ENCODE assay signal across 8 cellular contexts in the genomic region with DNA sequence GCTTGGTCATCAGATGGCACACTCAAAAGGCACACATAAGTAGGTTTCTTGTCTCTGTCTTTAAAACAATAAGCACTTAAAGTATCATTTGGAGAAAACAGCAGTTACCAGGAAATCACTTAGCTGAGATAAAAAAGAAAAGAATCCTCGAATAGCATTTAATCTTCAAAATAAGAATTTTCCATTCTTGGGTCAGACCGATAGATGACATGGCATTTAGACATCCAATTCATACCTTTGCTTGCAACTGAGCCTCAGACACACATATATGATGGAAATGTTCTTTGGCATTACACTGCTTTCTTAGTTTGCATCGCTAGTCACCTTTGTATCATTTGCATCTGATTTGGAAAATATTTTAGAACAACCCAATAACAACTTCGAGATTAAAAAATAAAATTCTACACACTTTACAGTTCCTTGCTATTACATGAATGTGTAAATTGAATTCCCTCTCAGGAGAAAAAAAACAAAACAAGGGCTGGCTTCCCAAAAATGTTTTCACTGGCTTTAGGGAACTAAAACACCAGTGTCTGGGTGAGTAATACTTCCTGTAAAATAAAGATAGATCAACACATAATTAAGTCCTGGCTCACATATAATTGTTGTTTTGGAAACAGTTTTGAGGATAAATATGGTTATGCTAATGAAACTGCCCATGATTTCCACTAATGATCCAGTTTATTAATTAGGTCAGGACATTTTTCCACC. TPM values are rescaled to one million over a fixed set of nuclear protein-coding genes. Genes with fewer than 3 reads are reported as not detected.
A peak's percentile ranks its signal among the peaks of the same experiment; 100 is the strongest.
DNase-seq lines count a peak whose midpoint lies in the region; ATAC-seq and TF ChIP-seq lines count a peak whose summit lies in the region.

No MANE protein-coding gene starts in this region.

- no peaks in the 10 kb centered on the region for H3K9me3 Mint-ChIP-seq in stimulated activated naive CD8-positive, alpha-beta T cell treated with anti-CD3 and anti-CD28 coated beads, Interleukin-15, Interleukin-2, amounts not matched to agents 100 ng/mL and 50 ng/mL, for 24 hours

- H3K9me3 ChIP-seq in muscle layer of colon (ENCODE audit: low read length) (no peaks in the 10 kb centered on the region), aorta (ENCODE audit: control insufficient read depth, low read length) (no peaks in the 10 kb centered on the region)

- H3K4me1 Mint-ChIP-seq in stimulated activated naive CD8-positive, alpha-beta T cell treated with anti-CD3 and anti-CD28 coated beads, Interleukin-15, Interleukin-2, amounts not matched to agents 100 ng/mL and 50 ng/mL, for 24 hours (ENCODE audit: low read depth) = peaks cover 13% of the 10 kb centered on the region

- no peak overlapping the region for H3K27ac Mint-ChIP-seq in stimulated activated naive CD8-positive, alpha-beta T cell treated with anti-CD3 and anti-CD28 coated beads, Interleukin-15, Interleukin-2, amounts not matched to agents 100 ng/mL and 50 ng/mL, for 24 hours

- WGBS in aorta, 2 donors = 4 to 7% methylated on average over 4 of the region's 4 CpGs

- DNase-seq in stimulated activated naive CD8-positive, alpha-beta T cell treated with anti-CD3 and anti-CD28 coated beads, Interleukin-15, Interleukin-2, amounts not matched to agents 100 U/mL and 50 U/mL, for 24 hours = no peak
- DNase-seq in choroid plexus epithelial cell (ENCODE audit: low read depth) (no peak), aorta (no peak), DMS53 treated with DMSO at 0.1 percent for 48 hours (lab: John Stamatoyannopoulos, UW; ENCODE audit: unreplicated experiment) (no peak), NCI-H187 (lab: John Stamatoyannopoulos, UW) (no peak)

- peak overlapping the region; percentile 76 for H3K9ac ChIP-seq in muscle layer of colon (ENCODE audit: low read length)

- TF ChIP-seq CTCF in choroid plexus epithelial cell (conservative IDR thresholded peaks at IDR 0.05; ENCODE audit: low read depth, low read length) = no peak

- no peak for ATAC-seq in stimulated activated naive CD8-positive, alpha-beta T cell treated with anti-CD3 and anti-CD28 coated beads, Interleukin-15, Interleukin-2, amounts not matched to agents 100 U/mL and 50 U/mL, for 24 hours
- ATAC-seq in aorta (ENCODE audit: low FRiP score) (no peak), GM21619 (IDR thresholded peaks at IDR 0.05; ENCODE audit: unreplicated experiment) (no peak)

- H3K4me3 Mint-ChIP-seq in stimulated activated naive CD8-positive, alpha-beta T cell treated with anti-CD3 and anti-CD28 coated beads, Interleukin-15, Interleukin-2, amounts not matched to agents 100 ng/mL and 50 ng/mL, for 24 hours = peak overlapping the region; percentile 65

- H3K36me3 ChIP-seq in muscle layer of colon (ENCODE audit: insufficient read depth, low read length) (no peaks in the 10 kb centered on the region), aorta (ENCODE audit: control insufficient read depth in 1 of 2, insufficient read depth in 2 of 2, low read length in 1 of 2) (no peaks in the 10 kb centered on the region)

- H3K4me3 ChIP-seq in choroid plexus epithelial cell (ENCODE audit: low read depth, low read length) (peak overlapping the region; percentile 79), muscle layer of colon (ENCODE audit: low read depth in 1 of 2, low read length in 2 of 2) (peak overlapping the region; percentile 76 to 96), aorta (ENCODE audit: low read length in 2 of 2) (peak overlapping the region; percentile 95 to 99)

- H3K4me1 ChIP-seq in muscle layer of colon (ENCODE audit: insufficient read depth, low read length) = peaks cover 31% of the 10 kb centered on the region
- no peaks in the 10 kb centered on the region for H3K4me1 ChIP-seq in aorta (ENCODE audit: control insufficient read depth in 1 of 2, insufficient read depth in 2 of 2, low read length in 2 of 2)

- peaks cover 50% of the 10 kb centered on the region for H3K27me3 Mint-ChIP-seq in stimulated activated naive CD8-positive, alpha-beta T cell treated with anti-CD3 and anti-CD28 coated beads, Interleukin-15, Interleukin-2, amounts not matched to agents 100 ng/mL and 50 ng/mL, for 24 hours

- H3K36me3 Mint-ChIP-seq in stimulated activated naive CD8-positive, alpha-beta T cell treated with anti-CD3 and anti-CD28 coated beads, Interleukin-15, Interleukin-2, amounts not matched to agents 100 ng/mL and 50 ng/mL, for 24 hours (ENCODE audit: low read depth) = no peaks in the 10 kb centered on the region

- intact Hi-C loops in aorta (cut with DNase I) = loop anchor here (5.0 kb wide), 3 partner anchors 36 to 141 kb away; no protein-coding TSS in a partner anchor

- peak overlapping the region; percentile 86 for H3K27ac ChIP-seq in muscle layer of colon (ENCODE audit: low read depth, low read length)
- H3K27ac ChIP-seq in aorta (ENCODE audit: low read depth in 1 of 2, low read length in 2 of 2) = peak overlapping the region in 1 of 2 donors; percentile 99

- H3K27me3 ChIP-seq in muscle layer of colon (ENCODE audit: control insufficient read depth in 1 of 2, insufficient read depth in 2 of 2, low read length in 2 of 2) = no peaks in the 10 kb centered on the region
- H3K27me3 ChIP-seq in aorta (ENCODE audit: control insufficient read depth in 1 of 2, insufficient read depth in 2 of 2, low read length in 1 of 2) = no peaks in the 10 kb centered on the region

RNA-seq across cellular contexts. Expression of a gene that starts 1.3 kb away (rescaled TPM):
- 10 to 100 TPM; 52.6 to 79.5 TPM for total RNA-seq in aorta
- 10 to 100 TPM in 1 of 2 donors, 1 to 10 TPM in 1; 5.0 to 14.2 TPM for polyA plus RNA-seq in aorta
